1 cellular context compared by ENCODE assay signal in the genomic region with DNA sequence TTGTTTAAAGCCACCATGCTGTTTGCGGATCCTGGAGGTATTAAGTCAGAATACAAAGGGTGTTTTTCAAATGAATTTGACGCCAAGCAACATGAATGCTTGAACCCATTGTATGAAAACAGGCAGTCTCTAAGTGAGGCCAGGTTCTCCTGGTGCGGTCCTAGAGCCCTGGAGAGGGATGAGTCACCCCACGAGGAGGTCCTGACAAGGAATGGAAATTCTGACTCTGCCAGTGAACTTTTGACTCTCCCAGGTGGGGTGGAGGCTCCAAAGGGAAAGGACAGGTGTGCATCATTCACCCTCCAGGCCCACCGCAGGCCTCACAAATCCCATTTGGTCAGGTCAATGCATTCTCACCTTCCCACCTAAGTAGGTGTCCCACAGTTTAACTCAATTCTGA.
TF ChIP-seq lines count a peak whose summit lies in the region.

No MANE protein-coding gene starts in this region.

TF ChIP-seq in HEK293, 187 proteins besides CTCF, POLR2A, EP300 and RAD21 (continued from another document and continues in another):
- TF ChIP-seq ZNF223 (tag by site-specific recombination; IDR thresholded peaks at IDR 0.05) = no peak
- no peak for TF ChIP-seq ZNF747 (tag by site-specific recombination; IDR thresholded peaks at IDR 0.05)
- TF ChIP-seq ZNF76 (tag by site-specific recombination; IDR thresholded peaks at IDR 0.05; ENCODE audit: borderline replicate concordance, low read depth) = no peak
- TF ChIP-seq SP3 (tag by site-specific recombination; IDR thresholded peaks at IDR 0.05) = no peak
- TF ChIP-seq, protein P1, sequence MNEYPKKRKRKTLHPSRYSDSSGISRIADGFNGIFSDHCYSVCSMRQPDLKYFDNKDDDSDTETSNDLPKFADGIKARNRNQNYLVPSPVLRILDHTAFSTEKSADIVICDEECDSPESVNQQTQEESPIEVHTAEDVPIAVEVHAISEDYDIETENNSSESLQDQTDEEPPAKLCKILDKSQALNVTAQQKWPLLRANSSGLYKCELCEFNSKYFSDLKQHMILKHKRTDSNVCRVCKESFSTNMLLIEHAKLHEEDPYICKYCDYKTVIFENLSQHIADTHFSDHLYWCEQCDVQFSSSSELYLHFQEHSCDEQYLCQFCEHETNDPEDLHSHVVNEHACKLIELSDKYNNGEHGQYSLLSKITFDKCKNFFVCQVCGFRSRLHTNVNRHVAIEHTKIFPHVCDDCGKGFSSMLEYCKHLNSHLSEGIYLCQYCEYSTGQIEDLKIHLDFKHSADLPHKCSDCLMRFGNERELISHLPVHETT (tag by site-specific recombination; IDR thresholded peaks at IDR 0.05) = no peak
- peak; percentile 21; the same call in 1 of the 2 replicates for TF ChIP-seq PRDM10 (tag by site-specific recombination; IDR thresholded peaks at IDR 0.05)
- no peak for TF ChIP-seq ZNF302 (tag by site-specific recombination; IDR thresholded peaks at IDR 0.05; ENCODE audit: low read depth)
- TF ChIP-seq REPIN1 (tag by site-specific recombination; IDR thresholded peaks at IDR 0.05; ENCODE audit: low read depth) = no peak
- TF ChIP-seq ZNF239 (tag by site-specific recombination; IDR thresholded peaks at IDR 0.05) = no peak
- no peak for TF ChIP-seq TRIM28 (IDR thresholded peaks at IDR 0.05; ENCODE audit: borderline replicate concordance, low read length)
- TF ChIP-seq ZSCAN23 (tag by site-specific recombination; IDR thresholded peaks at IDR 0.05) = no peak
- no peak for TF ChIP-seq ZFP69B (tag by site-specific recombination; IDR thresholded peaks at IDR 0.05)
- TF ChIP-seq, protein P2, sequence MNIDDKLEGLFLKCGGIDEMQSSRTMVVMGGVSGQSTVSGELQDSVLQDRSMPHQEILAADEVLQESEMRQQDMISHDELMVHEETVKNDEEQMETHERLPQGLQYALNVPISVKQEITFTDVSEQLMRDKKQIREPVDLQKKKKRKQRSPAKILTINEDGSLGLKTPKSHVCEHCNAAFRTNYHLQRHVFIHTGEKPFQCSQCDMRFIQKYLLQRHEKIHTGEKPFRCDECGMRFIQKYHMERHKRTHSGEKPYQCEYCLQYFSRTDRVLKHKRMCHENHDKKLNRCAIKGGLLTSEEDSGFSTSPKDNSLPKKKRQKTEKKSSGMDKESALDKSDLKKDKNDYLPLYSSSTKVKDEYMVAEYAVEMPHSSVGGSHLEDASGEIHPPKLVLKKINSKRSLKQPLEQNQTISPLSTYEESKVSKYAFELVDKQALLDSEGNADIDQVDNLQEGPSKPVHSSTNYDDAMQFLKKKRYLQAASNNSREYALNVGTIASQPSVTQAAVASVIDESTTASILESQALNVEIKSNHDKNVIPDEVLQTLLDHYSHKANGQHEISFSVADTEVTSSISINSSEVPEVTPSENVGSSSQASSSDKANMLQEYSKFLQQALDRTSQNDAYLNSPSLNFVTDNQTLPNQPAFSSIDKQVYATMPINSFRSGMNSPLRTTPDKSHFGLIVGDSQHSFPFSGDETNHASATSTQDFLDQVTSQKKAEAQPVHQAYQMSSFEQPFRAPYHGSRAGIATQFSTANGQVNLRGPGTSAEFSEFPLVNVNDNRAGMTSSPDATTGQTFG (tag by site-specific recombination; IDR thresholded peaks at IDR 0.05; ENCODE audit: borderline replicate concordance) = no peak
- TF ChIP-seq ZNF580 (tag by site-specific recombination; IDR thresholded peaks at IDR 0.05) = no peak
- TF ChIP-seq PRDM1 (tag by site-specific recombination; IDR thresholded peaks at IDR 0.05) = peak; percentile 74
- TF ChIP-seq, protein P3, sequence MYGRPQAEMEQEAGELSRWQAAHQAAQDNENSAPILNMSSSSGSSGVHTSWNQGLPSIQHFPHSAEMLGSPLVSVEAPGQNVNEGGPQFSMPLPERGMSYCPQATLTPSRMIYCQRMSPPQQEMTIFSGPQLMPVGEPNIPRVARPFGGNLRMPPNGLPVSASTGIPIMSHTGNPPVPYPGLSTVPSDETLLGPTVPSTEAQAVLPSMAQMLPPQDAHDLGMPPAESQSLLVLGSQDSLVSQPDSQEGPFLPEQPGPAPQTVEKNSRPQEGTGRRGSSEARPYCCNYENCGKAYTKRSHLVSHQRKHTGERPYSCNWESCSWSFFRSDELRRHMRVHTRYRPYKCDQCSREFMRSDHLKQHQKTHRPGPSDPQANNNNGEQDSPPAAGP (tag by site-specific recombination; IDR thresholded peaks at IDR 0.05) = 0 out of 2 replicates have a peak, but pooled peaks have one; percentile 16
- TF ChIP-seq SETDB1 (IDR thresholded peaks at IDR 0.05; ENCODE audit: insufficient read length, low read length) = no peak
- no peak for TF ChIP-seq ZNF24 (tag by site-specific recombination; IDR thresholded peaks at IDR 0.05)
- no peak for TF ChIP-seq HOXC10 (CRISPR knock-in tag; IDR thresholded peaks at IDR 0.05)
- TF ChIP-seq SCRT1 (tag by site-specific recombination; IDR thresholded peaks at IDR 0.05; ENCODE audit: borderline replicate concordance) = no peak
- TF ChIP-seq HIC1 (tag by site-specific recombination; IDR thresholded peaks at IDR 0.05) = 0 out of 2 replicates have a peak, but pooled peaks have one; percentile 23
- TF ChIP-seq IKZF3 (tag by site-specific recombination; IDR thresholded peaks at IDR 0.05) = peak; percentile 54; the same call in 1 of the 2 replicates
- TF ChIP-seq, protein P4, sequence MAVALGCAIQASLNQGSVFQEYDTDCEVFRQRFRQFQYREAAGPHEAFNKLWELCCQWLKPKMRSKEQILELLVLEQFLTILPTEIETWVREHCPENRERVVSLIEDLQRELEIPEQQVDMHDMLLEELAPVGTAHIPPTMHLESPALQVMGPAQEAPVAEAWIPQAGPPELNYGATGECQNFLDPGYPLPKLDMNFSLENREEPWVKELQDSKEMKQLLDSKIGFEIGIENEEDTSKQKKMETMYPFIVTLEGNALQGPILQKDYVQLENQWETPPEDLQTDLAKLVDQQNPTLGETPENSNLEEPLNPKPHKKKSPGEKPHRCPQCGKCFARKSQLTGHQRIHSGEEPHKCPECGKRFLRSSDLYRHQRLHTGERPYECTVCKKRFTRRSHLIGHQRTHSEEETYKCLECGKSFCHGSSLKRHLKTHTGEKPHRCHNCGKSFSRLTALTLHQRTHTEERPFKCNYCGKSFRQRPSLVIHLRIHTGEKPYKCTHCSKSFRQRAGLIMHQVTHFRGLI (tag by site-specific recombination; IDR thresholded peaks at IDR 0.05) = no peak
- TF ChIP-seq ZFP41 (tag by site-specific recombination; IDR thresholded peaks at IDR 0.05; ENCODE audit: borderline replicate concordance) = no peak
- TF ChIP-seq ZNF169 (tag by site-specific recombination; IDR thresholded peaks at IDR 0.05) = no peak
- no peak for TF ChIP-seq ZNF529 (tag by site-specific recombination; IDR thresholded peaks at IDR 0.05; ENCODE audit: insufficient replicate concordance)
- TF ChIP-seq, protein P5, sequence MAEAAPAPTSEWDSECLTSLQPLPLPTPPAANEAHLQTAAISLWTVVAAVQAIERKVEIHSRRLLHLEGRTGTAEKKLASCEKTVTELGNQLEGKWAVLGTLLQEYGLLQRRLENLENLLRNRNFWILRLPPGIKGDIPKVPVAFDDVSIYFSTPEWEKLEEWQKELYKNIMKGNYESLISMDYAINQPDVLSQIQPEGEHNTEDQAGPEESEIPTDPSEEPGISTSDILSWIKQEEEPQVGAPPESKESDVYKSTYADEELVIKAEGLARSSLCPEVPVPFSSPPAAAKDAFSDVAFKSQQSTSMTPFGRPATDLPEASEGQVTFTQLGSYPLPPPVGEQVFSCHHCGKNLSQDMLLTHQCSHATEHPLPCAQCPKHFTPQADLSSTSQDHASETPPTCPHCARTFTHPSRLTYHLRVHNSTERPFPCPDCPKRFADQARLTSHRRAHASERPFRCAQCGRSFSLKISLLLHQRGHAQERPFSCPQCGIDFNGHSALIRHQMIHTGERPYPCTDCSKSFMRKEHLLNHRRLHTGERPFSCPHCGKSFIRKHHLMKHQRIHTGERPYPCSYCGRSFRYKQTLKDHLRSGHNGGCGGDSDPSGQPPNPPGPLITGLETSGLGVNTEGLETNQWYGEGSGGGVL (tag by site-specific recombination; IDR thresholded peaks at IDR 0.05) = no peak
- TF ChIP-seq KLF1 (tag by site-specific recombination; IDR thresholded peaks at IDR 0.05) = no peak
- no peak for TF ChIP-seq ZSCAN30 (tag by site-specific recombination; IDR thresholded peaks at IDR 0.05)
- 0 out of 2 replicates have a peak, but pooled peaks have one; percentile 29 for TF ChIP-seq ZNF629 (tag by site-specific recombination; IDR thresholded peaks at IDR 0.05)
- no peak for TF ChIP-seq ZNF521 (tag by site-specific recombination; IDR thresholded peaks at IDR 0.05)
- no peak for TF ChIP-seq ZNF350 (tag by site-specific recombination; IDR thresholded peaks at IDR 0.05)
- TF ChIP-seq ZBTB21 (tag by site-specific recombination; IDR thresholded peaks at IDR 0.05) = no peak
- no peak for TF ChIP-seq PRDM6 (tag by site-specific recombination; IDR thresholded peaks at IDR 0.05)
- TF ChIP-seq ZNF341 (tag by site-specific recombination; IDR thresholded peaks at IDR 0.05; ENCODE audit: low read depth) = no peak
- TF ChIP-seq GLIS2 (tag by site-specific recombination; IDR thresholded peaks at IDR 0.05) = peak; percentile 38; the same call in 1 of the 2 replicates
- no peak for TF ChIP-seq KLF7 (tag by site-specific recombination; IDR thresholded peaks at IDR 0.05; ENCODE audit: borderline replicate concordance)
- TF ChIP-seq ZNF335 (tag by site-specific recombination; conservative IDR thresholded peaks at IDR 0.05) = peak; percentile 76
- peak; percentile 41 for TF ChIP-seq SP7 (tag by site-specific recombination; IDR thresholded peaks at IDR 0.05)
- peak; percentile 52 for TF ChIP-seq ZEB2 (tag by site-specific recombination; IDR thresholded peaks at IDR 0.05)
- no peak for TF ChIP-seq ZBTB1 (tag by site-specific recombination; IDR thresholded peaks at IDR 0.05)
- TF ChIP-seq ZIC2 (tag by site-specific recombination; IDR thresholded peaks at IDR 0.05) = peak; percentile 52
- TF ChIP-seq ZNF324 (tag by site-specific recombination; IDR thresholded peaks at IDR 0.05) = no peak
- no peak for TF ChIP-seq ZNF433 (tag by site-specific recombination; IDR thresholded peaks at IDR 0.05; ENCODE audit: low read depth)
- TF ChIP-seq, protein P6, sequence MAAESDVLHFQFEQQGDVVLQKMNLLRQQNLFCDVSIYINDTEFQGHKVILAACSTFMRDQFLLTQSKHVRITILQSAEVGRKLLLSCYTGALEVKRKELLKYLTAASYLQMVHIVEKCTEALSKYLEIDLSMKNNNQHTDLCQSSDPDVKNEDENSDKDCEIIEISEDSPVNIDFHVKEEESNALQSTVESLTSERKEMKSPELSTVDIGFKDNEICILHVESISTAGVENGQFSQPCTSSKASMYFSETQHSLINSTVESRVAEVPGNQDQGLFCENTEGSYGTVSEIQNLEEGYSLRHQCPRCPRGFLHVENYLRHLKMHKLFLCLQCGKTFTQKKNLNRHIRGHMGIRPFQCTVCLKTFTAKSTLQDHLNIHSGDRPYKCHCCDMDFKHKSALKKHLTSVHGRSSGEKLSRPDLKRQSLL (tag by site-specific recombination; IDR thresholded peaks at IDR 0.05) = peak; percentile 82
- TF ChIP-seq ZNF274 (IDR thresholded peaks at IDR 0.05; ENCODE audit: low read length) = no peak
- no peak for TF ChIP-seq ZNF274 (tag by site-specific recombination; IDR thresholded peaks at IDR 0.05; ENCODE audit: borderline replicate concordance)
